ENCODE assay signal across 15 cellular contexts in the genomic region with DNA sequence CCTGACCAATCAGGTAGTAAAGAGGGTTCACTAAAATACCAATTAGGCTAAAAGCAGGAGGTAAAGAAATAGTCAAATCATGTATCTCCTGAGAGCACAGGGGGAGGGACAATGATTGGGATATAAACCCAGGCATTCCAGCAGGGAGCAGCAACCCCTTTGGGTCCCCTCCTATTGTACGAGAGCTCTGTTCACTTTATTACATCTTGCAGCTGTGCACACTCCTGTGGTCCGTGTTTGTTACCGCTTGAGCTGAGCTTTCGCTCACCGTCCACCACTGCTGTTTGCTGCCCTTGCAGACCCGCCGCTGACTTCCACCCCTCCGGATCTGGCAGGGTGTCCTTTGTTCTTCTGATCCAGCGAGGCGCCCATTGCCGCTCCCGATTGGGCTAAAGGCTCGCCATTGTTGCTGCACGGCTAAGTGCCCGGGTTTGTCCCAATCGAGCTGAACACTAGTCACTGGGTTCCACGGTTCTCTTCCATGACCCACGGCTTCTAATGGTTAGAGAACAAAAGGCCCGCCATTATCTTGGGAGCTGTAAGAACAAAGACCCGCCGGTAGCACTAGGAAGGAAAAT.
"Had no signal": no experiment of that assay in that cellular context is flagged by ENCODE, and none has a peak within 500 bp of the region (broad histone marks: within the 10 kb centered on the region; RNA-seq: fewer than 3 reads in every experiment).

No MANE protein-coding gene starts in this region.

- H3K36me3 ChIP-seq: right lobe of liver, transverse colon, WERI-Rb-1 had no signal

- ATAC-seq: activated CD8-positive, alpha-beta T cell treated with anti-CD3 and anti-CD28 coated beads, Interleukin-2, amount 10 ng/mL, durations not matched to agents 7 days and 5 days; activated naive CD8-positive, alpha-beta T cell treated with anti-CD3 and anti-CD28 coated beads, Interleukin-2, amount 50 U/mL, for 24 hours; naive thymus-derived CD4-positive, alpha-beta T cell; psoas muscle; stimulated activated naive B cell treated with anti-CD40 and anti-IgM and Interleukin-4, amounts not matched to agents 10 μg/mL and 1 μg/mL and 100 μg/mL, for 72 hours had no signal

- DNase-seq: activated CD4-positive, alpha-beta T cell treated with anti-CD3 and anti-CD28 coated beads for 4 hours; activated CD8-positive, alpha-beta memory T cell treated with anti-CD3 and anti-CD28 coated beads, Interleukin-2, amount 50 U/mL, for 48 hours; activated CD8-positive, alpha-beta T cell treated with anti-CD3 and anti-CD28 coated beads, Interleukin-2, amount 10 ng/mL, durations not matched to agents 7 days and 5 days; activated naive CD4-positive, alpha-beta T cell treated with Interleukin-2 at 50 U/mL for 16 hours; activated naive CD8-positive, alpha-beta T cell treated with anti-CD3 and anti-CD28 coated beads, Interleukin-2, amount 50 U/mL, for 24 hours; dorsolateral prefrontal cortex; glutamatergic neuron; naive thymus-derived CD4-positive, alpha-beta T cell; occipital lobe; psoas muscle; right lobe of liver; stimulated activated CD4-positive, alpha-beta T cell treated with anti-CD3 and anti-CD28 coated beads, Interleukin-2, amount 100 ng/mL, for 24 hours; stimulated activated naive B cell treated with anti-CD40 and anti-IgM and Interleukin-4, amounts not matched to agents 10 μg/mL and 1 μg/mL and 100 μg/mL, for 72 hours; transverse colon; WERI-Rb-1 had no signal

- H3K4me1 ChIP-seq: psoas muscle, right lobe of liver, transverse colon had no signal

- H3K9me3 ChIP-seq: psoas muscle, right lobe of liver, transverse colon had no signal

- H3K27me3 ChIP-seq: dorsolateral prefrontal cortex, right lobe of liver, transverse colon had no signal

- H3K4me1 Mint-ChIP-seq: activated naive CD8-positive, alpha-beta T cell treated with anti-CD3 and anti-CD28 coated beads, Interleukin-2, amount 50 U/mL, for 24 hours; stimulated activated naive B cell treated with anti-CD40 and anti-IgM and Interleukin-4, amounts not matched to agents 10 μg/mL and 1 μg/mL and 100 μg/mL, for 72 hours had no signal

- H3K4me3 ChIP-seq: dorsolateral prefrontal cortex, psoas muscle, right lobe of liver, transverse colon had no signal

- H3K27ac ChIP-seq: dorsolateral prefrontal cortex, psoas muscle, right lobe of liver, transverse colon, WERI-Rb-1 had no signal

- H3K9me3 Mint-ChIP-seq: activated naive CD8-positive, alpha-beta T cell treated with anti-CD3 and anti-CD28 coated beads, Interleukin-2, amount 50 U/mL, for 24 hours; stimulated activated naive B cell treated with anti-CD40 and anti-IgM and Interleukin-4, amounts not matched to agents 10 μg/mL and 1 μg/mL and 100 μg/mL, for 72 hours had no signal

- H3K36me3 Mint-ChIP-seq: naive thymus-derived CD4-positive, alpha-beta T cell; stimulated activated naive B cell treated with anti-CD40 and anti-IgM and Interleukin-4, amounts not matched to agents 10 μg/mL and 1 μg/mL and 100 μg/mL, for 72 hours had no signal

- H3K27ac Mint-ChIP-seq: activated CD8-positive, alpha-beta T cell treated with anti-CD3 and anti-CD28 coated beads, Interleukin-2, amount 10 ng/mL, durations not matched to agents 7 days and 5 days; activated naive CD8-positive, alpha-beta T cell treated with anti-CD3 and anti-CD28 coated beads, Interleukin-2, amount 50 U/mL, for 24 hours; naive thymus-derived CD4-positive, alpha-beta T cell; stimulated activated naive B cell treated with anti-CD40 and anti-IgM and Interleukin-4, amounts not matched to agents 10 μg/mL and 1 μg/mL and 100 μg/mL, for 72 hours had no signal

- H3K4me3 Mint-ChIP-seq: activated CD8-positive, alpha-beta T cell treated with anti-CD3 and anti-CD28 coated beads, Interleukin-2, amount 10 ng/mL, durations not matched to agents 7 days and 5 days; activated naive CD8-positive, alpha-beta T cell treated with anti-CD3 and anti-CD28 coated beads, Interleukin-2, amount 50 U/mL, for 24 hours; naive thymus-derived CD4-positive, alpha-beta T cell; stimulated activated naive B cell treated with anti-CD40 and anti-IgM and Interleukin-4, amounts not matched to agents 10 μg/mL and 1 μg/mL and 100 μg/mL, for 72 hours had no signal
